9 cellular contexts compared by ENCODE assay signal in genomic region chr6:110877154-110877564, GRCh38. TPM values are rescaled to one million over a fixed set of nuclear protein-coding genes. Genes with fewer than 3 reads are reported as not detected.
DNase-seq lines count a peak whose midpoint lies in the region; ATAC-seq, FAIRE-seq and TF ChIP-seq lines count a peak whose summit lies in the region.
"Had no signal": no experiment of that assay in that cellular context is flagged by ENCODE, and none has a peak within 500 bp of the region (broad histone marks: within the 10 kb centered on the region; RNA-seq: fewer than 3 reads in every experiment).

No MANE protein-coding gene starts in this region.

- TF ChIP-seq CTCF in Calu3 (IDR thresholded peaks at IDR 0.05; ENCODE audit: unreplicated experiment) (no peak), OCI-LY3 (IDR thresholded peaks at IDR 0.05; ENCODE audit: low read depth, low read length) (no peak), endodermal cell (conservative IDR thresholded peaks at IDR 0.05) (no peak), pancreas (IDR thresholded peaks at IDR 0.05) (no peak)

- no peaks in the 10 kb centered on the region for H3K9me3 Mint-ChIP-seq in Calu3 (ENCODE audit: low read depth, unreplicated experiment)
- no peaks in the 10 kb centered on the region for H3K9me3 Mint-ChIP-seq in endodermal cell

- no peak for FAIRE-seq in pancreas (lab: Jason Lieb, UNC)

- H3K27me3 Mint-ChIP-seq in Calu3 (ENCODE audit: unreplicated experiment): no peaks in the 10 kb centered on the region
- H3K27me3 Mint-ChIP-seq in endodermal cell (ENCODE audit: insufficient read depth): no peaks in the 10 kb centered on the region

- H3K4me1 Mint-ChIP-seq in Calu3 (ENCODE audit: low read depth, unreplicated experiment): peaks cover 45% of the 10 kb centered on the region
- peaks cover 33% of the 10 kb centered on the region for H3K4me1 Mint-ChIP-seq in endodermal cell

- CTCF ChIA-PET in Calu3 (lab: Charles Lee): interaction anchor here (1.1 to 1.9 kb wide), 3 partner anchors 62 to 212 kb away, joined by 3 to 6 read pairs (median 6); partner anchors contain the start of gene CDK19

- no peak overlapping the region for H2AFZ ChIP-seq in OCI-LY3 (ENCODE audit: low read depth, low read length)

- H3K4me3 ChIP-seq in OCI-LY3 (ENCODE audit: low read length) (peak overlapping the region; percentile 94), endodermal cell (ENCODE audit: low read length) (peak overlapping the region; percentile 94), pancreas (peak overlapping the region in 3 of 4 donors; percentile 91 to 94 (median 94))

- peaks cover 69% of the 10 kb centered on the region for H4K20me1 ChIP-seq in OCI-LY3 (ENCODE audit: insufficient read depth, low read length)

- H3K4me2 ChIP-seq in OCI-LY3 (ENCODE audit: low read length): peak overlapping the region; percentile 78

- DNase-seq in Calu3: no peak
- DNase-seq in endodermal cell: no peak
- no peak for DNase-seq in pancreas
- DNase-seq in GF-D8 (lab: John Stamatoyannopoulos, UW): no peak
- DNase-seq in SKM-1 treated with dmso at 0.1 percent for 144 hours (lab: John Stamatoyannopoulos, UW; ENCODE audit: unreplicated experiment): no peak
- DNase-seq: foreskin keratinocyte had no signal

- peaks cover 93% of the 10 kb centered on the region for H3K79me2 ChIP-seq in OCI-LY3 (ENCODE audit: low read length)

- H3K4me3 Mint-ChIP-seq in Calu3 (ENCODE audit: low read depth, unreplicated experiment): peak overlapping the region; percentile 85
- peak overlapping the region; percentile 90 for H3K4me3 Mint-ChIP-seq in endodermal cell

- intact Hi-C loops in Calu3 (cut with micrococcal nuclease; ENCODE audit: unreplicated experiment): loop anchor here (1.0 to 5.0 kb wide), 3 partner anchors 130 to 350 kb away; no protein-coding TSS in a partner anchor
- intact Hi-C loops in pancreas (cut with DNase I): no loop called here

- H3K9me3 ChIP-seq in OCI-LY3 (ENCODE audit: insufficient read depth, low read length) (no peaks in the 10 kb centered on the region), endodermal cell (ENCODE audit: control insufficient read depth, low read length) (no peaks in the 10 kb centered on the region), pancreas (no peaks in the 10 kb centered on the region)

- peak overlapping the region; percentile 87 for H3K27ac Mint-ChIP-seq in Calu3 (ENCODE audit: unreplicated experiment)
- peak overlapping the region; percentile 88 for H3K27ac Mint-ChIP-seq in endodermal cell

- no peak for ATAC-seq in pancreas
- no peak for ATAC-seq in GM18909 (IDR thresholded peaks at IDR 0.05; ENCODE audit: poor library complexity, unreplicated experiment)
- no peak for ATAC-seq in GM19397 (IDR thresholded peaks at IDR 0.05; ENCODE audit: unreplicated experiment)
- ATAC-seq: foreskin keratinocyte had no signal

- 14 to 18% methylated on average over 8 of the region's 8 CpGs for WGBS in endodermal cell (ENCODE audit: insufficient coverage in 1 of 2, insufficient read length in 1 of 2), 2 experiments
- 11 to 17% methylated on average over 8 of the region's 8 CpGs for WGBS in pancreas, 2 donors

- no peaks in the 10 kb centered on the region for H3K27me3 ChIP-seq in OCI-LY3 (ENCODE audit: low read depth, low read length)
- H3K27me3 ChIP-seq in endodermal cell (ENCODE audit: control insufficient read depth, insufficient read depth, low read length, poor library complexity, severe bottlenecking): no peaks in the 10 kb centered on the region
- no peaks in the 10 kb centered on the region for H3K27me3 ChIP-seq in pancreas
- H3K27me3 ChIP-seq: foreskin keratinocyte had no signal

- H3K4me1 ChIP-seq in OCI-LY3 (ENCODE audit: low read length) (peaks cover 52% of the 10 kb centered on the region), endodermal cell (ENCODE audit: control insufficient read depth, insufficient read depth, low read length) (no peaks in the 10 kb centered on the region), pancreas (peaks cover 15 to 41% (median 36%) of the 10 kb centered on the region in 3 donors)

- TSS peak; percentile 14 for BruUV-seq in Calu3 (replicated peaks; lab: Mats Ljungman, UMichigan)

- H3K36me3 ChIP-seq in OCI-LY3 (replicated peaks; ENCODE audit: low read depth, low read length) (peaks cover 7% of the 10 kb centered on the region), endodermal cell (ENCODE audit: control insufficient read depth, insufficient read depth, low read length) (peaks cover 4% of the 10 kb centered on the region), pancreas (no peaks in the 10 kb centered on the region)

- H3K27ac ChIP-seq in OCI-LY3 (ENCODE audit: low read length): peak overlapping the region; percentile 61; the same call in 1 of the 2 replicates
- no peak overlapping the region for H3K27ac ChIP-seq in endodermal cell (ENCODE audit: low read depth, low read length)
- H3K27ac ChIP-seq in pancreas: peak overlapping the region in 3 of 4 donors; percentile 35 to 92 (median 86)
- H3K27ac ChIP-seq: foreskin keratinocyte had no signal

- H3K9ac ChIP-seq in OCI-LY3 (ENCODE audit: low read length): peak overlapping the region; percentile 86
- peak overlapping the region; percentile 85 for H3K9ac ChIP-seq in endodermal cell (ENCODE audit: extremely low read depth, low read length, poor library complexity, severe bottlenecking)

- H3K36me3 Mint-ChIP-seq in Calu3 (ENCODE audit: insufficient read depth, unreplicated experiment): peaks cover 57% of the 10 kb centered on the region
- H3K36me3 Mint-ChIP-seq in endodermal cell (ENCODE audit: low read depth): peaks cover 2% of the 10 kb centered on the region

RNA-seq across cellular contexts. Expression of gene AMD1, which starts 2.6 kb away (rescaled TPM):
- total RNA-seq in Calu3 (2022) (74.0 and 74.6 TPM in 2 replicates), endodermal cell (10 to 100 TPM; 71.8 to 87.0 TPM), pancreas (10 to 100 TPM; 15.4 to 30.1 (median 25.5) TPM)
- polyA plus RNA-seq in endodermal cell (2013, experiment 1 of 2): 63.2 TPM
- polyA plus RNA-seq in endodermal cell (2013, experiment 2 of 2): 58.0 TPM
- 10 to 100 TPM; 11.3 to 24.0 TPM for polyA plus RNA-seq in pancreas
